Comparison of ENCODE assay signal across 30 cellular contexts in the genomic region with DNA sequence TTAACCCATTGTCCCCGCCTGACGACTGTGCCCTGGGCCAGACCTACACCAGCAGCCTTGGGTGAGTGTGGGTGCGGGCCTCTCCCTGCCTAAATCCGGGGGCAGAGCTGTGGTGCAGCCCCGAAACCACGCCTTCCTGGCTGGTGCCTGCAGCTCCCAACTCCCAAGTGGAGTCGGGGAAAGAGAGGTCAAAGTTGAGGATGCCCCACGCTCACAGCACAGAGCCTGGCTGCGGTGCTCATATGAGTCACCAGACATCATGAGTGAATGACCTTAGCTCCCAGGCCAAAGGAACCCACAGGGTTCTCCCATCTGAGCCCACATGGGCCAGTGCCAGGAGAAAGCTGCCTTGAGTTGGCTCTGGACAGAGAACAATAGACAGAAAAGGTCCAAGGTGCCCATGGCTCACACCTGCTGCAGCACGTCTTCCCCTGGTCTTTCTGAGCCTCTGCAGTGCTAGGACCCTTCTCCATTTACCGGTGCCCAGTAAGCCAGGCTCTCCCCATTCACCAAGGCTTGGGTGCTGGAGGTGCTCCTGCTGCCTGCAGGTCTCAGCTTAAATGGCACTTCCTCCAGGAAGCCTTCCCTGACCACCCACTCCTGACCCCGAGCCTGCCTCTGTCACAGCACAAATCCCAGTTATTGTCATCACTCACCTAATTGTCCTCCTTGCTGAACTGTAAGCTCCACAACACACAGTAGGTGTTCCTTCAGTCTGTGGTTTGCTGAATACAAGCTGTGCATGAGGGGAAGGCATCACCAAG.
"Had no signal": no experiment of that assay in that cellular context is flagged by ENCODE, and none has a peak within 500 bp of the region (broad histone marks: within the 10 kb centered on the region; RNA-seq: fewer than 3 reads in every experiment).

No MANE protein-coding gene starts in this region.

- H3K27me3 ChIP-seq: ascending aorta had no signal

- H3K9ac ChIP-seq: SK-N-SH had no signal

- DNase-seq: activated CD4-positive, alpha-beta T cell treated with anti-CD3 and anti-CD28 coated beads, Interleukin-2, amount 10 ng/mL, durations not matched to agents 24 days and 14 days; activated CD4-positive, alpha-beta T cell treated with anti-CD3 and anti-CD28 coated beads, Interleukin-2, amount 50 U/mL, for 4 hours; activated CD8-positive, alpha-beta T cell treated with anti-CD3 and anti-CD28 coated beads for 36 hours; activated effector memory CD4-positive, alpha-beta T cell treated with anti-CD3 and anti-CD28 coated beads, Interleukin-2, amount 50 U/mL, for 16 hours; activated naive CD4-positive, alpha-beta T cell; activated naive CD4-positive, alpha-beta T cell treated with anti-CD3 and anti-CD28 coated beads, Interleukin-2, amount 50 U/mL, for 16 hours; activated naive CD8-positive, alpha-beta T cell treated with anti-CD3 and anti-CD28 coated beads for 36 hours; activated T-cell treated with anti-CD3 and anti-CD28 coated beads, Interleukin-2, amount 50 U/mL, for 1 hour; activated T-cell treated with anti-CD3 and anti-CD28 coated beads, Interleukin-2, amount 50 U/mL, for 72 hours; amniotic stem cell; Karpas-422; NCI-H1048; NCI-H1105 treated with DMSO at 0.1 percent for 48 hours; NCI-H1436; NCI-H1694; NCI-H1930; NCI-H2081 treated with DMSO at 0.1 percent for 48 hours; NCI-H226; NCI-H446 treated with DMSO at 0.1 percent for 48 hours; NCI-H524; NK-92 treated with Interleukin-12 subunit alpha and Interleukin-12 subunit beta, amount 100 ng/mL, for 24 hours; PC-9; SHP77 treated with DMSO at 0.1 percent for 48 hours; SK-N-SH had no signal

- H3K36me3 ChIP-seq: ascending aorta, cardiac muscle cell, SJSA1 had no signal

- H3K27ac ChIP-seq: ascending aorta, cardiac muscle cell, PC-9, SJSA1 had no signal

- H3K4me1 ChIP-seq: ascending aorta had no signal

- H3K9me3 ChIP-seq: ascending aorta, SK-N-SH had no signal

- H3K4me3 ChIP-seq: ascending aorta, cardiac muscle cell, PC-9, SJSA1 had no signal

- FAIRE-seq: RCC 7860, TTC549 had no signal

- H3K4me2 ChIP-seq: PC-9, SK-N-SH had no signal

- H2AFZ ChIP-seq: PC-9 had no signal

- ATAC-seq: activated CD8-positive, alpha-beta T cell treated with anti-CD3 and anti-CD28 coated beads for 36 hours; activated T-cell treated with anti-CD3 and anti-CD28 coated beads, Interleukin-2, amount 50 U/mL, for 72 hours; activated T-helper 17 cell treated with anti-CD3 and anti-CD28 coated beads, Interleukin-2, amount 50 U/mL, for 72 hours had no signal
